ENCODE assay signal across 1 cellular context in the genomic region with DNA sequence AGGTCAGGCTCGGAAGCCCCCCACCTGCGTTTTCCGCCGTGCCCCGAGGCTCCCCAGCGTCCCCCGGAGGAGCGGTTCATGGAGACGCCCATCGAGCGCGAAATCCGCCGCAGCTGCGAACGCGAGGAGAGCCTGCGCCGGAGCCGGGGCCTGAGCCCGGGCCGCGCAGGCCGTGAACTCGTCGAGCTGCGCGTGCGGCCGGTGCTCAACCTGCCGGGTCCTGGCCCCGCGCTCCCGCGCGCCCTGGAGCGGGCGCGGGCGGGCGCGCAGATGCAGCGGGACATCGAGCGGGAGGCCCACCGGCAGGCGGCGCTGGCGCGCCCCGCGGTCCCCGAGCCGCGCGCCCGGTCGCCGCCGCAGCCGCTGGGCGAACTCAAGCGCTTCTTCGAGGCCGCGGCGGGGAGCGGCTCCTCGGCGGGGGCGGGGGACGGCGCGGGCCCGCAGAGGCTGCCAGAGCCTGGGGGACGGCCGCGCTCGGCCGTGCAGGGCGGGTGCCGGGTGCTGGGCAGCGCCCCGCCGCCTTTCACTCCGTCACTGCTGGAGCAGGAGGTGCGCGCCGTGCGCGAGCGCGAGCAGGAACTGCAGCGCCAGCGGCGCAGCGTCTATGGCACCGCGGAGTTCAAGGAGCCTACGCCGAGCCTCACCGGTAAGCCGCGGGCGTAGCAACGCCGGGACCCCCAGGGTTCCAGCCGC.
TF ChIP-seq lines count a peak whose summit lies in the region.

No MANE protein-coding gene starts in this region.

TF ChIP-seq in K562, 482 proteins besides CTCF, POLR2A, EP300 and RAD21 (continued from another document and continues in another):
- TF ChIP-seq, protein P1, sequence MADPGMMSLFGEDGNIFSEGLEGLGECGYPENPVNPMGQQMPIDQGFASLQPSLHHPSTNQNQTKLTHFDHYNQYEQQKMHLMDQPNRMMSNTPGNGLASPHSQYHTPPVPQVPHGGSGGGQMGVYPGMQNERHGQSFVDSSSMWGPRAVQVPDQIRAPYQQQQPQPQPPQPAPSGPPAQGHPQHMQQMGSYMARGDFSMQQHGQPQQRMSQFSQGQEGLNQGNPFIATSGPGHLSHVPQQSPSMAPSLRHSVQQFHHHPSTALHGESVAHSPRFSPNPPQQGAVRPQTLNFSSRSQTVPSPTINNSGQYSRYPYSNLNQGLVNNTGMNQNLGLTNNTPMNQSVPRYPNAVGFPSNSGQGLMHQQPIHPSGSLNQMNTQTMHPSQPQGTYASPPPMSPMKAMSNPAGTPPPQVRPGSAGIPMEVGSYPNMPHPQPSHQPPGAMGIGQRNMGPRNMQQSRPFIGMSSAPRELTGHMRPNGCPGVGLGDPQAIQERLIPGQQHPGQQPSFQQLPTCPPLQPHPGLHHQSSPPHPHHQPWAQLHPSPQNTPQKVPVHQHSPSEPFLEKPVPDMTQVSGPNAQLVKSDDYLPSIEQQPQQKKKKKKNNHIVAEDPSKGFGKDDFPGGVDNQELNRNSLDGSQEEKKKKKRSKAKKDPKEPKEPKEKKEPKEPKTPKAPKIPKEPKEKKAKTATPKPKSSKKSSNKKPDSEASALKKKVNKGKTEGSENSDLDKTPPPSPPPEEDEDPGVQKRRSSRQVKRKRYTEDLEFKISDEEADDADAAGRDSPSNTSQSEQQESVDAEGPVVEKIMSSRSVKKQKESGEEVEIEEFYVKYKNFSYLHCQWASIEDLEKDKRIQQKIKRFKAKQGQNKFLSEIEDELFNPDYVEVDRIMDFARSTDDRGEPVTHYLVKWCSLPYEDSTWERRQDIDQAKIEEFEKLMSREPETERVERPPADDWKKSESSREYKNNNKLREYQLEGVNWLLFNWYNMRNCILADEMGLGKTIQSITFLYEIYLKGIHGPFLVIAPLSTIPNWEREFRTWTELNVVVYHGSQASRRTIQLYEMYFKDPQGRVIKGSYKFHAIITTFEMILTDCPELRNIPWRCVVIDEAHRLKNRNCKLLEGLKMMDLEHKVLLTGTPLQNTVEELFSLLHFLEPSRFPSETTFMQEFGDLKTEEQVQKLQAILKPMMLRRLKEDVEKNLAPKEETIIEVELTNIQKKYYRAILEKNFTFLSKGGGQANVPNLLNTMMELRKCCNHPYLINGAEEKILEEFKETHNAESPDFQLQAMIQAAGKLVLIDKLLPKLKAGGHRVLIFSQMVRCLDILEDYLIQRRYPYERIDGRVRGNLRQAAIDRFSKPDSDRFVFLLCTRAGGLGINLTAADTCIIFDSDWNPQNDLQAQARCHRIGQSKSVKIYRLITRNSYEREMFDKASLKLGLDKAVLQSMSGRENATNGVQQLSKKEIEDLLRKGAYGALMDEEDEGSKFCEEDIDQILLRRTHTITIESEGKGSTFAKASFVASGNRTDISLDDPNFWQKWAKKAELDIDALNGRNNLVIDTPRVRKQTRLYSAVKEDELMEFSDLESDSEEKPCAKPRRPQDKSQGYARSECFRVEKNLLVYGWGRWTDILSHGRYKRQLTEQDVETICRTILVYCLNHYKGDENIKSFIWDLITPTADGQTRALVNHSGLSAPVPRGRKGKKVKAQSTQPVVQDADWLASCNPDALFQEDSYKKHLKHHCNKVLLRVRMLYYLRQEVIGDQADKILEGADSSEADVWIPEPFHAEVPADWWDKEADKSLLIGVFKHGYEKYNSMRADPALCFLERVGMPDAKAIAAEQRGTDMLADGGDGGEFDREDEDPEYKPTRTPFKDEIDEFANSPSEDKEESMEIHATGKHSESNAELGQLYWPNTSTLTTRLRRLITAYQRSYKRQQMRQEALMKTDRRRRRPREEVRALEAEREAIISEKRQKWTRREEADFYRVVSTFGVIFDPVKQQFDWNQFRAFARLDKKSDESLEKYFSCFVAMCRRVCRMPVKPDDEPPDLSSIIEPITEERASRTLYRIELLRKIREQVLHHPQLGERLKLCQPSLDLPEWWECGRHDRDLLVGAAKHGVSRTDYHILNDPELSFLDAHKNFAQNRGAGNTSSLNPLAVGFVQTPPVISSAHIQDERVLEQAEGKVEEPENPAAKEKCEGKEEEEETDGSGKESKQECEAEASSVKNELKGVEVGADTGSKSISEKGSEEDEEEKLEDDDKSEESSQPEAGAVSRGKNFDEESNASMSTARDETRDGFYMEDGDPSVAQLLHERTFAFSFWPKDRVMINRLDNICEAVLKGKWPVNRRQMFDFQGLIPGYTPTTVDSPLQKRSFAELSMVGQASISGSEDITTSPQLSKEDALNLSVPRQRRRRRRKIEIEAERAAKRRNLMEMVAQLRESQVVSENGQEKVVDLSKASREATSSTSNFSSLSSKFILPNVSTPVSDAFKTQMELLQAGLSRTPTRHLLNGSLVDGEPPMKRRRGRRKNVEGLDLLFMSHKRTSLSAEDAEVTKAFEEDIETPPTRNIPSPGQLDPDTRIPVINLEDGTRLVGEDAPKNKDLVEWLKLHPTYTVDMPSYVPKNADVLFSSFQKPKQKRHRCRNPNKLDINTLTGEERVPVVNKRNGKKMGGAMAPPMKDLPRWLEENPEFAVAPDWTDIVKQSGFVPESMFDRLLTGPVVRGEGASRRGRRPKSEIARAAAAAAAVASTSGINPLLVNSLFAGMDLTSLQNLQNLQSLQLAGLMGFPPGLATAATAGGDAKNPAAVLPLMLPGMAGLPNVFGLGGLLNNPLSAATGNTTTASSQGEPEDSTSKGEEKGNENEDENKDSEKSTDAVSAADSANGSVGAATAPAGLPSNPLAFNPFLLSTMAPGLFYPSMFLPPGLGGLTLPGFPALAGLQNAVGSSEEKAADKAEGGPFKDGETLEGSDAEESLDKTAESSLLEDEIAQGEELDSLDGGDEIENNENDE (IDR thresholded peaks at IDR 0.05; ENCODE audit: low read depth, low read length), result no peak
- TF ChIP-seq ETV5 (CRISPR knock-in tag; IDR thresholded peaks at IDR 0.05; ENCODE audit: low read depth) (no peak), HDAC1 (IDR thresholded peaks at IDR 0.05) (no peak), TRIM24 (IDR thresholded peaks at IDR 0.05) (no peak), ZNF717 (CRISPR knock-in tag; IDR thresholded peaks at IDR 0.05) (no peak), LEF1 (IDR thresholded peaks at IDR 0.05) (no peak), ARID2 (IDR thresholded peaks at IDR 0.05) (no peak), IRF1 (CRISPR knock-in tag; IDR thresholded peaks at IDR 0.05; ENCODE audit: borderline replicate concordance) (no peak), ZNF146 (CRISPR knock-in tag; IDR thresholded peaks at IDR 0.05; ENCODE audit: unreplicated experiment) (no peak), ZBTB40 (IDR thresholded peaks at IDR 0.05) (0 out of 2 replicates have a peak, but pooled peaks have one; percentile 5), ZBTB40 (CRISPR knock-in tag; IDR thresholded peaks at IDR 0.05) (no peak), OTX1 (CRISPR knock-in tag; IDR thresholded peaks at IDR 0.05) (no peak), ZBED1 (IDR thresholded peaks at IDR 0.05) (no peak), TAF7 (tag; IDR thresholded peaks at IDR 0.05) (no peak), ZBTB26 (CRISPR knock-in tag; IDR thresholded peaks at IDR 0.05) (no peak)
- TF ChIP-seq, protein P2, sequence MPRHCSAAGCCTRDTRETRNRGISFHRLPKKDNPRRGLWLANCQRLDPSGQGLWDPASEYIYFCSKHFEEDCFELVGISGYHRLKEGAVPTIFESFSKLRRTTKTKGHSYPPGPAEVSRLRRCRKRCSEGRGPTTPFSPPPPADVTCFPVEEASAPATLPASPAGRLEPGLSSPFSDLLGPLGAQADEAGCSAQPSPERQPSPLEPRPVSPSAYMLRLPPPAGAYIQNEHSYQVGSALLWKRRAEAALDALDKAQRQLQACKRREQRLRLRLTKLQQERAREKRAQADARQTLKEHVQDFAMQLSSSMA (CRISPR knock-in tag; IDR thresholded peaks at IDR 0.05), result no peak
- TF ChIP-seq, protein P3, sequence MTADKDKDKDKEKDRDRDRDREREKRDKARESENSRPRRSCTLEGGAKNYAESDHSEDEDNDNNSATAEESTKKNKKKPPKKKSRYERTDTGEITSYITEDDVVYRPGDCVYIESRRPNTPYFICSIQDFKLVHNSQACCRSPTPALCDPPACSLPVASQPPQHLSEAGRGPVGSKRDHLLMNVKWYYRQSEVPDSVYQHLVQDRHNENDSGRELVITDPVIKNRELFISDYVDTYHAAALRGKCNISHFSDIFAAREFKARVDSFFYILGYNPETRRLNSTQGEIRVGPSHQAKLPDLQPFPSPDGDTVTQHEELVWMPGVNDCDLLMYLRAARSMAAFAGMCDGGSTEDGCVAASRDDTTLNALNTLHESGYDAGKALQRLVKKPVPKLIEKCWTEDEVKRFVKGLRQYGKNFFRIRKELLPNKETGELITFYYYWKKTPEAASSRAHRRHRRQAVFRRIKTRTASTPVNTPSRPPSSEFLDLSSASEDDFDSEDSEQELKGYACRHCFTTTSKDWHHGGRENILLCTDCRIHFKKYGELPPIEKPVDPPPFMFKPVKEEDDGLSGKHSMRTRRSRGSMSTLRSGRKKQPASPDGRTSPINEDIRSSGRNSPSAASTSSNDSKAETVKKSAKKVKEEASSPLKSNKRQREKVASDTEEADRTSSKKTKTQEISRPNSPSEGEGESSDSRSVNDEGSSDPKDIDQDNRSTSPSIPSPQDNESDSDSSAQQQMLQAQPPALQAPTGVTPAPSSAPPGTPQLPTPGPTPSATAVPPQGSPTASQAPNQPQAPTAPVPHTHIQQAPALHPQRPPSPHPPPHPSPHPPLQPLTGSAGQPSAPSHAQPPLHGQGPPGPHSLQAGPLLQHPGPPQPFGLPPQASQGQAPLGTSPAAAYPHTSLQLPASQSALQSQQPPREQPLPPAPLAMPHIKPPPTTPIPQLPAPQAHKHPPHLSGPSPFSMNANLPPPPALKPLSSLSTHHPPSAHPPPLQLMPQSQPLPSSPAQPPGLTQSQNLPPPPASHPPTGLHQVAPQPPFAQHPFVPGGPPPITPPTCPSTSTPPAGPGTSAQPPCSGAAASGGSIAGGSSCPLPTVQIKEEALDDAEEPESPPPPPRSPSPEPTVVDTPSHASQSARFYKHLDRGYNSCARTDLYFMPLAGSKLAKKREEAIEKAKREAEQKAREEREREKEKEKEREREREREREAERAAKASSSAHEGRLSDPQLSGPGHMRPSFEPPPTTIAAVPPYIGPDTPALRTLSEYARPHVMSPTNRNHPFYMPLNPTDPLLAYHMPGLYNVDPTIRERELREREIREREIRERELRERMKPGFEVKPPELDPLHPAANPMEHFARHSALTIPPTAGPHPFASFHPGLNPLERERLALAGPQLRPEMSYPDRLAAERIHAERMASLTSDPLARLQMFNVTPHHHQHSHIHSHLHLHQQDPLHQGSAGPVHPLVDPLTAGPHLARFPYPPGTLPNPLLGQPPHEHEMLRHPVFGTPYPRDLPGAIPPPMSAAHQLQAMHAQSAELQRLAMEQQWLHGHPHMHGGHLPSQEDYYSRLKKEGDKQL (CRISPR knock-in tag; IDR thresholded peaks at IDR 0.05; ENCODE audit: borderline replicate concordance), result no peak
